21 cellular contexts compared by ENCODE assay signal in genomic region chr11:46270707-46271106, GRCh38. TPM values are rescaled to one million over a fixed set of nuclear protein-coding genes. Genes with fewer than 3 reads are reported as not detected.
DNase-seq lines count a peak whose midpoint lies in the region; ATAC-seq and TF ChIP-seq lines count a peak whose summit lies in the region.
"Had no signal": no experiment of that assay in that cellular context is flagged by ENCODE, and none has a peak within 500 bp of the region (broad histone marks: within the 10 kb centered on the region; RNA-seq: fewer than 3 reads in every experiment).

No MANE protein-coding gene starts in this region.

- peaks cover 11% of the 10 kb centered on the region for H3K4me1 ChIP-seq in endocrine pancreas (ENCODE audit: control insufficient read depth, insufficient read depth, low read length)

- POLR2A ChIA-PET in activated CD8-positive, alpha-beta T cell treated with anti-CD3 and anti-CD28 coated beads, Interleukin-2, amount 10 ng/mL, durations not matched to agents 7 days and 5 days (lab: Charles Lee), result no interaction called here

- peak; percentile 47 for ATAC-seq in GM18502 (IDR thresholded peaks at IDR 0.05; ENCODE audit: poor library complexity, unreplicated experiment)
- peak; percentile 42 for ATAC-seq in HG02884 (IDR thresholded peaks at IDR 0.05; ENCODE audit: unreplicated experiment)
- ATAC-seq in GM21723 (IDR thresholded peaks at IDR 0.05; ENCODE audit: unreplicated experiment), result no peak
- ATAC-seq in activated CD8-positive, alpha-beta T cell treated with anti-CD3 and anti-CD28 coated beads, Interleukin-2, amount 10 ng/mL, durations not matched to agents 7 days and 5 days, result no peak
- ATAC-seq: HepG2, SK-N-SH treated with all-trans-retinoic acid at 6 μM for 48 hours had no signal

- H3K9me3 ChIP-seq in endocrine pancreas (ENCODE audit: control insufficient read depth, low read length), result no peaks in the 10 kb centered on the region
- H3K9me3 ChIP-seq: Peyer's patch had no signal

- peak overlapping the region; percentile 31 for H3K27ac ChIP-seq in C4-2B

- H3K27me3 Mint-ChIP-seq in activated CD8-positive, alpha-beta T cell treated with anti-CD3 and anti-CD28 coated beads, Interleukin-2, amount 10 ng/mL, durations not matched to agents 7 days and 5 days (ENCODE audit: low read depth), result peaks cover 3% of the 10 kb centered on the region

- H3K4me1 Mint-ChIP-seq in activated CD8-positive, alpha-beta T cell treated with anti-CD3 and anti-CD28 coated beads, Interleukin-2, amount 10 ng/mL, durations not matched to agents 7 days and 5 days (ENCODE audit: low read depth), result peaks cover 4% of the 10 kb centered on the region

- H3K27me3 ChIP-seq in endocrine pancreas (ENCODE audit: control insufficient read depth, insufficient read depth, low read length), result no peaks in the 10 kb centered on the region
- H3K27me3 ChIP-seq: Peyer's patch had no signal

- DNase-seq in head of caudate nucleus, result no peak
- no peak for DNase-seq in activated CD8-positive, alpha-beta T cell treated with anti-CD3 and anti-CD28 coated beads, Interleukin-2, amount 10 ng/mL, durations not matched to agents 7 days and 5 days
- DNase-seq in NCI-H1694 (lab: John Stamatoyannopoulos, UW), result no peak
- DNase-seq: 8988T, C1 segment of cervical spinal cord, COR-L47, MM.1S, NCI-H1105, NCI-H187, NCI-H2171, NCI-H82, Peyer's patch, SHP77 had no signal

- peak overlapping the region; percentile 35 for H3K9ac ChIP-seq in endocrine pancreas (ENCODE audit: control insufficient read depth, insufficient read depth, low read length)

- no peak overlapping the region for H3K4me3 ChIP-seq in endocrine pancreas (ENCODE audit: control insufficient read depth, insufficient read depth, low read length)
- H3K4me3 ChIP-seq: Peyer's patch had no signal

- no peaks in the 10 kb centered on the region for H3K36me3 Mint-ChIP-seq in activated CD8-positive, alpha-beta T cell treated with anti-CD3 and anti-CD28 coated beads, Interleukin-2, amount 10 ng/mL, durations not matched to agents 7 days and 5 days (ENCODE audit: low read depth)

- no peaks in the 10 kb centered on the region for H3K36me3 ChIP-seq in endocrine pancreas (ENCODE audit: control insufficient read depth, insufficient read depth, low read length)
- H3K36me3 ChIP-seq: Peyer's patch had no signal

- no peak for TF ChIP-seq CTCF in C4-2B (conservative IDR thresholded peaks at IDR 0.05)

- CTCF ChIA-PET in activated CD8-positive, alpha-beta T cell treated with anti-CD3 and anti-CD28 coated beads, Interleukin-2, amount 10 ng/mL, durations not matched to agents 7 days and 5 days (lab: Charles Lee), result interaction anchor here (0.7 to 1.1 kb wide), 2 partner anchors 31 to 32 kb away, joined by 3 read pairs; no protein-coding TSS in a partner anchor

- H3K9me3 Mint-ChIP-seq in activated CD8-positive, alpha-beta T cell treated with anti-CD3 and anti-CD28 coated beads, Interleukin-2, amount 10 ng/mL, durations not matched to agents 7 days and 5 days (ENCODE audit: insufficient read depth), result no peaks in the 10 kb centered on the region

- intact Hi-C loops in head of caudate nucleus (cut with DNase I), result no loop called here

- H3K27ac Mint-ChIP-seq in activated CD8-positive, alpha-beta T cell treated with anti-CD3 and anti-CD28 coated beads, Interleukin-2, amount 10 ng/mL, durations not matched to agents 7 days and 5 days, result no peak overlapping the region

- no peak overlapping the region for H3K4me3 Mint-ChIP-seq in activated CD8-positive, alpha-beta T cell treated with anti-CD3 and anti-CD28 coated beads, Interleukin-2, amount 10 ng/mL, durations not matched to agents 7 days and 5 days

RNA-seq across cellular contexts. Expression of gene CREB3L1, which starts 6.8 kb away (rescaled TPM):
- total RNA-seq in activated CD8-positive, alpha-beta T cell treated with anti-CD3 and anti-CD28 coated beads, Interleukin-2, amount 10 ng/mL, durations not matched to agents 7 days and 5 days, result not detected
- total RNA-seq: HepG2; T-helper 1 cell treated with Interleukin-12 subunit alpha and Interleukin-12 subunit beta and Interleukin-4 antibody, amounts not matched to agents 30 ng/mL and 1 ng/mL, for 36 hours had no signal

Comparison
In these comparisons a context has a peak if more than half of its experiments do, and no peak if none do; other contexts are left out.
1. ATAC-seq: peak in GM18502 (single experiment) and HG02884 (single experiment); none in GM21723 (single experiment) and activated CD8-positive, alpha-beta T cell treated with anti-CD3 and anti-CD28 coated beads, Interleukin-2, amount 10 ng/mL, durations not matched to agents 7 days and 5 days (single experiment).